2 cellular contexts compared by ENCODE assay signal in the genomic region with DNA sequence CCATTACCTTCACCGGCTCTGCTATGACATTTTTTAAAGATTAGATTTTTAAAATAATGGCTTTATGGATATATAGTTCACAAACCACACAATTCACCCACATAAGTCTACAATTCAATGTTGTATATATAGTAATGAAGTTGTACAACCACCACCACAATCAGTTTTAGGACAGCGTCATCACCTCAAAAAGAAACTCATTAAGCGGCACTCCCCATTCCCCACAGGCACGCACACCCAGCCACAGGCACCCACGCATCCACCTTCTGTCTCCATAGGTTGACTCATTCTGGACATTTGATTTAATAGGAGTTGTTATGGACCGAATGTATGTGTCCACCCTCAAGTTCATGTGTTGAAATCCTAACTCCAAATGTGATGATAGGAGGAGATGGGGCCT. TPM values are rescaled to one million over a fixed set of nuclear protein-coding genes. Genes with fewer than 3 reads are reported as not detected.
"Had no signal": no experiment of that assay in that cellular context is flagged by ENCODE, and none has a peak within 500 bp of the region (broad histone marks: within the 10 kb centered on the region; RNA-seq: fewer than 3 reads in every experiment).

No MANE protein-coding gene starts in this region.

RNA-seq across cellular contexts. Expression of a gene that starts 28.1 kb away (rescaled TPM):
- total RNA-seq: suprapubic skin; T-helper 1 cell treated with Interleukin-12 subunit alpha and Interleukin-12 subunit beta and Interleukin-4 antibody, amounts not matched to agents 30 ng/mL and 1 ng/mL, for 36 hours had no signal
